In genomic region chr21:27700974-27701614, GRCh38 we compare ENCODE assay signal across 8 cellular contexts.
DNase-seq lines count a peak whose midpoint lies in the region; ATAC-seq lines count a peak whose summit lies in the region.

No MANE protein-coding gene starts in this region.

- H3K4me1 Mint-ChIP-seq in stimulated activated effector memory CD8-positive, alpha-beta T cell treated with anti-CD3 and anti-CD28 coated beads, Interleukin-12 subunit alpha, Interleukin-12 subunit beta, amount 100 ng/mL, for 72 hours = no peaks in the 10 kb centered on the region

- DNase-seq in ELF-1 (ENCODE audit: low read depth, low spot score) (peak; percentile 76), NOMO-1 (lab: John Stamatoyannopoulos, UW; ENCODE audit: unreplicated experiment in 2 of 2) (peak; percentile 49 to 77), epithelial cell of prostate (ENCODE audit: low read depth, low spot score) (peak; percentile 26), mucosa of gallbladder (ENCODE audit: low spot score) (peak; percentile 85), germinal center (ENCODE audit: low spot score) (no peak)
- peak; percentile 29 for DNase-seq in activated CD8-positive, alpha-beta memory T cell treated with anti-CD3 and anti-CD28 coated beads, Interleukin-2, amount 50 U/mL, for 4 hours
- peak; percentile 17 to 67 for DNase-seq in stimulated activated effector memory CD8-positive, alpha-beta T cell treated with anti-CD3 and anti-CD28 coated beads, Interleukin-12 subunit alpha, Interleukin-12 subunit beta, amount 100 ng/mL, for 72 hours (ENCODE audit: low spot score in 2 of 2)

- H3K4me3 Mint-ChIP-seq in stimulated activated effector memory CD8-positive, alpha-beta T cell treated with anti-CD3 and anti-CD28 coated beads, Interleukin-12 subunit alpha, Interleukin-12 subunit beta, amount 100 ng/mL, for 72 hours = no peak overlapping the region

- H3K36me3 Mint-ChIP-seq in stimulated activated effector memory CD8-positive, alpha-beta T cell treated with anti-CD3 and anti-CD28 coated beads, Interleukin-12 subunit alpha, Interleukin-12 subunit beta, amount 100 ng/mL, for 72 hours = no peaks in the 10 kb centered on the region

- H3K27ac ChIP-seq in epithelial cell of prostate = no peak overlapping the region

- H3K27ac Mint-ChIP-seq in stimulated activated effector memory CD8-positive, alpha-beta T cell treated with anti-CD3 and anti-CD28 coated beads, Interleukin-12 subunit alpha, Interleukin-12 subunit beta, amount 100 ng/mL, for 72 hours = no peak overlapping the region

- peaks cover 4% of the 10 kb centered on the region for H3K9me3 Mint-ChIP-seq in stimulated activated effector memory CD8-positive, alpha-beta T cell treated with anti-CD3 and anti-CD28 coated beads, Interleukin-12 subunit alpha, Interleukin-12 subunit beta, amount 100 ng/mL, for 72 hours

- ATAC-seq in HG03565 (IDR thresholded peaks at IDR 0.05; ENCODE audit: unreplicated experiment) = peak; percentile 79
- ATAC-seq in stimulated activated effector memory CD8-positive, alpha-beta T cell treated with anti-CD3 and anti-CD28 coated beads, Interleukin-12 subunit alpha, Interleukin-12 subunit beta, amount 100 ng/mL, for 72 hours = peak; percentile 65
